In genomic region chr10:124156524-124157225, GRCh38 we compare ENCODE assay signal across 14 cellular contexts.
DNase-seq lines count a peak whose midpoint lies in the region; ATAC-seq, FAIRE-seq and TF ChIP-seq lines count a peak whose summit lies in the region.
"Had no signal": no experiment of that assay in that cellular context is flagged by ENCODE, and none has a peak within 500 bp of the region (broad histone marks: within the 10 kb centered on the region; RNA-seq: fewer than 3 reads in every experiment).

No MANE protein-coding gene starts in this region.

- no peak overlapping the region for H3K4me2 ChIP-seq in OCI-LY7 (ENCODE audit: low read length)

- DNase-seq in Calu3 (peak; percentile 6), OCI-LY7 (ENCODE audit: low spot score) (peak; percentile 29), heart right ventricle (peak in 1 of 2 donors; percentile 44), pancreas (peak in 2 of 6 donors; percentile 28 to 46), NCI-H2029 (lab: John Stamatoyannopoulos, UW) (no peak), ecto neural progenitor cell (ENCODE audit: low spot score) (no peak)
- no peak for DNase-seq in stimulated activated CD4-positive, alpha-beta T cell treated with anti-CD3 and anti-CD28 coated beads, Interleukin-15, amount 100 ng/mL, for 24 hours
- DNase-seq: activated T-cell treated with anti-CD3 and anti-CD28 coated beads, Interleukin-2, amount 50 U/mL, for 1 hour; CD4-positive, alpha-beta memory T cell; erythroblast; NCI-H1417 treated with DMSO at 0.1 percent for 48 hours; stimulated activated CD4-positive, alpha-beta T cell treated with anti-CD3 and anti-CD28 coated beads, Interleukin-4, amount 100 ng/mL, for 4 hours had no signal

- TF ChIP-seq CTCF in Calu3 (IDR thresholded peaks at IDR 0.05; ENCODE audit: unreplicated experiment) (no peak), OCI-LY7 (conservative IDR thresholded peaks at IDR 0.05; ENCODE audit: low read length) (peak; percentile 52; the same call in 1 of the 2 replicates), heart right ventricle (IDR thresholded peaks at IDR 0.05) (no peak), pancreas (IDR thresholded peaks at IDR 0.05) (no peak)

- no peak overlapping the region for H2AFZ ChIP-seq in OCI-LY7 (ENCODE audit: low read length)

- H3K4me3 ChIP-seq in OCI-LY7 (ENCODE audit: low read depth, low read length, poor library complexity, severe bottlenecking): no peak overlapping the region
- no peak overlapping the region for H3K4me3 ChIP-seq in heart right ventricle
- no peak overlapping the region for H3K4me3 ChIP-seq in pancreas

- 39 to 45% methylated on average over 15 of the region's 15 CpGs for WGBS in heart right ventricle, 2 donors
- 39 to 52% methylated on average over 15 of the region's 15 CpGs for WGBS in pancreas, 2 donors

- H3K27ac Mint-ChIP-seq in Calu3 (ENCODE audit: unreplicated experiment): peak overlapping the region; percentile 90
- H3K27ac Mint-ChIP-seq: CD4-positive, alpha-beta memory T cell had no signal

- peak in 6 of 8 donors; percentile 6 to 52 (median 43) for ATAC-seq in heart right ventricle
- peak in 3 of 4 donors; percentile 34 to 47 (median 35) for ATAC-seq in pancreas
- no peak for ATAC-seq in GM18511 (IDR thresholded peaks at IDR 0.05; ENCODE audit: unreplicated experiment)

- H4K20me1 ChIP-seq in OCI-LY7 (ENCODE audit: insufficient read depth, low read length): no peaks in the 10 kb centered on the region

- H3K36me3 ChIP-seq in OCI-LY7 (ENCODE audit: insufficient read depth, low read length) (no peaks in the 10 kb centered on the region), heart right ventricle (no peaks in the 10 kb centered on the region), pancreas (no peaks in the 10 kb centered on the region)

- no peak for FAIRE-seq in pancreas (lab: Jason Lieb, UNC)
- FAIRE-seq: GM12892 had no signal

- H3K27ac ChIP-seq in OCI-LY7 (ENCODE audit: low read depth, low read length, poor library complexity, severe bottlenecking) (no peak overlapping the region), heart right ventricle (peak overlapping the region in 9 of 10 donors; percentile 63 to 90 (median 77)), pancreas (peak overlapping the region; percentile 28 to 82 (median 62))

- H3K9me2 ChIP-seq in OCI-LY7 (ENCODE audit: insufficient read depth, low read length): no peaks in the 10 kb centered on the region

- H3K27me3 Mint-ChIP-seq in Calu3 (ENCODE audit: unreplicated experiment): peaks cover 2% of the 10 kb centered on the region

- peaks cover 18% of the 10 kb centered on the region for H3K4me1 Mint-ChIP-seq in Calu3 (ENCODE audit: low read depth, unreplicated experiment)

- H3K4me1 ChIP-seq in OCI-LY7 (ENCODE audit: insufficient read depth, low read length, poor library complexity, severe bottlenecking) (peaks cover 37% of the 10 kb centered on the region), heart right ventricle (peaks cover 19 to 47% (median 44%) of the 10 kb centered on the region in 9 donors), pancreas (peaks cover 3 to 22% (median 4%) of the 10 kb centered on the region in 3 donors)

- no TSS peak for BruUV-seq in Calu3 (replicated peaks; lab: Mats Ljungman, UMichigan)
- no TSS peak for BruUV-seq in OCI-LY7 (replicated peaks; lab: Mats Ljungman, UMichigan)

- CTCF ChIA-PET in Calu3 (lab: Charles Lee) (interaction anchor here (0.6 kb wide), 1 partner anchor 1591 kb away, joined by 3 read pairs; no protein-coding TSS in a partner anchor), OCI-LY7 (lab: Charles Lee; ENCODE audit: unreplicated experiment) (interaction anchor here (0.6 kb wide), 1 partner anchor 642 kb away, joined by 3 read pairs; no protein-coding TSS in a partner anchor)

- H3K9me3 Mint-ChIP-seq in Calu3 (ENCODE audit: low read depth, unreplicated experiment): no peaks in the 10 kb centered on the region

- no peaks in the 10 kb centered on the region for H3K9me3 ChIP-seq in OCI-LY7 (ENCODE audit: low read length)
- no peaks in the 10 kb centered on the region for H3K9me3 ChIP-seq in heart right ventricle
- H3K9me3 ChIP-seq in pancreas: no peaks in the 10 kb centered on the region

- H3K27me3 ChIP-seq in heart right ventricle (peaks cover 0 to 7% (median 0%) of the 10 kb centered on the region in 7 donors), pancreas (no peaks in the 10 kb centered on the region)

- no peak overlapping the region for H3K4me3 Mint-ChIP-seq in Calu3 (ENCODE audit: low read depth, unreplicated experiment)
- H3K4me3 Mint-ChIP-seq: CD4-positive, alpha-beta memory T cell had no signal

- intact Hi-C loops in Calu3 (cut with micrococcal nuclease; ENCODE audit: unreplicated experiment): no loop called here
- intact Hi-C loops in OCI-LY7 (cut with micrococcal nuclease; ENCODE audit: unreplicated experiment): no loop called here
- intact Hi-C loops in heart right ventricle (cut with DNase I): no loop called here
- intact Hi-C loops in pancreas (cut with DNase I): no loop called here

- no peaks in the 10 kb centered on the region for H3K79me2 ChIP-seq in OCI-LY7 (ENCODE audit: insufficient read depth, low read depth, low read length)

- POLR2A ChIA-PET in OCI-LY7 (lab: Charles Lee): no interaction called here

- peaks cover 10% of the 10 kb centered on the region for H3K36me3 Mint-ChIP-seq in Calu3 (ENCODE audit: insufficient read depth, unreplicated experiment)
- H3K36me3 Mint-ChIP-seq: CD4-positive, alpha-beta memory T cell had no signal

Comparison
In these comparisons a context has a peak if more than half of its experiments do, and no peak if none do; other contexts are left out.
1. DNase-seq: peak in Calu3 (single experiment) and OCI-LY7 (single experiment); none in NCI-H2029 (single experiment), stimulated activated CD4-positive, alpha-beta T cell treated with anti-CD3 and anti-CD28 coated beads, Interleukin-15, amount 100 ng/mL, for 24 hours (single experiment) and ecto neural progenitor cell (single experiment).